ENCODE assay signal across 8 cellular contexts in the genomic region with DNA sequence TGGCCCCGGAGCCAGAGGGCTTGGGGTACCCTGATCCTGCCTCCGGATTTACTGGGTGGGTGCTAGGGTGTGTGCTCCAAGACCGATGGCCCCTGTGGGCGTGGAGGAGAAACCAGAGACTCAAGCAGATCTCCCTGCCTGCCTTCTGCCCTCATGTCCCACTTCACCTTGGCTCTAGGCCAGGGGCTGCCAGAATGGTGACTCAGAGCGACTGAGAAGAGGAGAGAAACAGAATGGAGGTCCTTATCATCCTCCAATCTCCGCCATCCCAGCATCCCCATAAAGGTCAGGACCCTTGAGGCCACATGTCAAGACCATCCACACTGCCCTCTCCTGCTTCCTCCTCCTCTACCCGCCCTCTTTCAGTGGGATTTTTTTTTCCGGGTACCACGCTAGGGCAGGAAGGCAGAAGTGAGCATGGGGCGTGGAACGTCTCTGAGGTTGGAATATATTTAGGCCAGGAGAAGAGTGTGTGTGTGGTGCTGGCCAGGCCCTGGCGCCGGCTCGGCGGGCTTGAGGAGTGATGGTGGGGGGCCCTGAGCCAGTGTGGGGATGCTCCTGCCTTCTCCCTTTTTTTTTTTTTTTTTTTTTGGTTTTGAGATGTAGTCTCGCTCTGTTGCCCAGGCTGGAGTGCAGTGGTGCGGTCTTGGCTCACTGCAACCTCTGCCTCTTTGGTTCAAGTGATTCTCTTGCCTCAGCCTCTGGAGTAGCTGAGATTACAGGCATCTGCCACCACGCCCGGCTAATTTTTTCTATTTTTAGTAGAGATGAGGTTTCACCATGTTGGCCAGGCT. TPM values are rescaled to one million over a fixed set of nuclear protein-coding genes. Genes with fewer than 3 reads are reported as not detected.
A peak's percentile ranks its signal among the peaks of the same experiment; 100 is the strongest.
DNase-seq lines count a peak whose midpoint lies in the region; ATAC-seq and TF ChIP-seq lines count a peak whose summit lies in the region.

No MANE protein-coding gene starts in this region.

- H3K9me3 ChIP-seq in colonic mucosa: no peaks in the 10 kb centered on the region

- peak overlapping the region; percentile 35 to 63 for H3K9ac ChIP-seq in colonic mucosa (ENCODE audit: low read depth in 2 of 2, low read length in 2 of 2)

- peak overlapping the region; percentile 76 for H3K4me3 Mint-ChIP-seq in activated CD4-positive, alpha-beta T cell treated with anti-CD3 and anti-CD28 coated beads, Interleukin-2, amount 10 ng/mL, durations not matched to agents 7 days and 5 days
- H3K4me3 Mint-ChIP-seq in stimulated activated effector memory CD8-positive, alpha-beta T cell treated with anti-CD3 and anti-CD28 coated beads, Interleukin-12 subunit alpha, Interleukin-12 subunit beta, amount 100 ng/mL, for 72 hours: peak overlapping the region; percentile 81

- H3K27me3 ChIP-seq in colonic mucosa: no peaks in the 10 kb centered on the region

- CTCF ChIA-PET in activated CD4-positive, alpha-beta T cell treated with anti-CD3 and anti-CD28 coated beads, Interleukin-2, amount 10 ng/mL, durations not matched to agents 7 days and 5 days (lab: Charles Lee): no interaction called here

- H3K9me3 Mint-ChIP-seq in activated CD4-positive, alpha-beta T cell treated with anti-CD3 and anti-CD28 coated beads, Interleukin-2, amount 10 ng/mL, durations not matched to agents 7 days and 5 days: no peaks in the 10 kb centered on the region
- H3K9me3 Mint-ChIP-seq in stimulated activated effector memory CD8-positive, alpha-beta T cell treated with anti-CD3 and anti-CD28 coated beads, Interleukin-12 subunit alpha, Interleukin-12 subunit beta, amount 100 ng/mL, for 72 hours: no peaks in the 10 kb centered on the region

- ATAC-seq in stimulated activated effector memory CD8-positive, alpha-beta T cell treated with anti-CD3 and anti-CD28 coated beads, Interleukin-12 subunit alpha, Interleukin-12 subunit beta, amount 100 ng/mL, for 72 hours: peak; percentile 38
- ATAC-seq in esophagus mucosa: no peak

- peaks cover 29% of the 10 kb centered on the region for H3K4me1 ChIP-seq in colonic mucosa

- no peaks in the 10 kb centered on the region for H3K27me3 Mint-ChIP-seq in activated CD4-positive, alpha-beta T cell treated with anti-CD3 and anti-CD28 coated beads, Interleukin-2, amount 10 ng/mL, durations not matched to agents 7 days and 5 days

- H3K4me3 ChIP-seq in colonic mucosa: no peak overlapping the region

- intact Hi-C loops in colonic mucosa (cut with DNase I): no loop called here

- peak overlapping the region; percentile 98 for H3K27ac Mint-ChIP-seq in activated CD4-positive, alpha-beta T cell treated with anti-CD3 and anti-CD28 coated beads, Interleukin-2, amount 10 ng/mL, durations not matched to agents 7 days and 5 days
- H3K27ac Mint-ChIP-seq in stimulated activated effector memory CD8-positive, alpha-beta T cell treated with anti-CD3 and anti-CD28 coated beads, Interleukin-12 subunit alpha, Interleukin-12 subunit beta, amount 100 ng/mL, for 72 hours: peak overlapping the region; percentile 98

- peaks cover 63% of the 10 kb centered on the region for H3K4me1 Mint-ChIP-seq in activated CD4-positive, alpha-beta T cell treated with anti-CD3 and anti-CD28 coated beads, Interleukin-2, amount 10 ng/mL, durations not matched to agents 7 days and 5 days
- peaks cover 54% of the 10 kb centered on the region for H3K4me1 Mint-ChIP-seq in stimulated activated effector memory CD8-positive, alpha-beta T cell treated with anti-CD3 and anti-CD28 coated beads, Interleukin-12 subunit alpha, Interleukin-12 subunit beta, amount 100 ng/mL, for 72 hours

- H3K36me3 Mint-ChIP-seq in activated CD4-positive, alpha-beta T cell treated with anti-CD3 and anti-CD28 coated beads, Interleukin-2, amount 10 ng/mL, durations not matched to agents 7 days and 5 days (ENCODE audit: low read depth): peaks cover 30% of the 10 kb centered on the region
- peaks cover 7% of the 10 kb centered on the region for H3K36me3 Mint-ChIP-seq in stimulated activated effector memory CD8-positive, alpha-beta T cell treated with anti-CD3 and anti-CD28 coated beads, Interleukin-12 subunit alpha, Interleukin-12 subunit beta, amount 100 ng/mL, for 72 hours

- POLR2A ChIA-PET in activated CD4-positive, alpha-beta T cell treated with anti-CD3 and anti-CD28 coated beads, Interleukin-2, amount 10 ng/mL, durations not matched to agents 7 days and 5 days (lab: Charles Lee): no interaction called here

- TF ChIP-seq CTCF in colonic mucosa (IDR thresholded peaks at IDR 0.05): no peak

- H3K27ac ChIP-seq in colonic mucosa: peak overlapping the region; percentile 60

- H3K36me3 ChIP-seq in colonic mucosa: no peaks in the 10 kb centered on the region

- DNase-seq in DMS 273 treated with DMSO at 0.1 percent for 48 hours (lab: John Stamatoyannopoulos, UW) (peak; percentile 41), MV-4-11 (lab: John Stamatoyannopoulos, UW) (peak; percentile 77), colonic mucosa (peak; percentile 92), mesenteric fat pad (ENCODE audit: low spot score) (peak; percentile 93), middle frontal gyrus (ENCODE audit: extremely low spot score, low spot score) (no peak)
- DNase-seq in activated CD4-positive, alpha-beta T cell treated with anti-CD3 and anti-CD28 coated beads, Interleukin-2, amount 10 ng/mL, durations not matched to agents 7 days and 5 days: peak; percentile 68
- DNase-seq in stimulated activated effector memory CD8-positive, alpha-beta T cell treated with anti-CD3 and anti-CD28 coated beads, Interleukin-12 subunit alpha, Interleukin-12 subunit beta, amount 100 ng/mL, for 72 hours (ENCODE audit: low spot score in 2 of 2): peak; percentile 56 to 80

RNA-seq across cellular contexts. Expression of a gene that starts 22.3 kb away (rescaled TPM):
- total RNA-seq in activated CD4-positive, alpha-beta T cell treated with anti-CD3 and anti-CD28 coated beads, Interleukin-2, amount 10 ng/mL, durations not matched to agents 7 days and 5 days: 100 to 1,000 TPM; 167 to 188 TPM
- total RNA-seq in colonic mucosa (100 to 1,000 TPM in 1 of 2 donors, 10 to 100 TPM in 1; 83.4 to 116 TPM), mesenteric fat pad (229 TPM), esophagus mucosa (97.7 TPM)

RNA-seq across cellular contexts. Expression of a gene that starts 22.4 kb away (rescaled TPM):
- 10 to 100 TPM; 62.3 to 65.0 TPM for total RNA-seq in activated CD4-positive, alpha-beta T cell treated with anti-CD3 and anti-CD28 coated beads, Interleukin-2, amount 10 ng/mL, durations not matched to agents 7 days and 5 days
- total RNA-seq in colonic mucosa: 10 to 100 TPM; 51.0 to 78.2 TPM
- 45.4 TPM for total RNA-seq in mesenteric fat pad
- total RNA-seq in esophagus mucosa: 46.0 TPM

RNA-seq across cellular contexts. Expression of a gene that starts 54.5 kb away (rescaled TPM):
- 10 to 100 TPM; 57.8 to 63.8 TPM for total RNA-seq in activated CD4-positive, alpha-beta T cell treated with anti-CD3 and anti-CD28 coated beads, Interleukin-2, amount 10 ng/mL, durations not matched to agents 7 days and 5 days
- total RNA-seq in colonic mucosa (100 to 1,000 TPM in 1 of 2 donors, 10 to 100 TPM in 1; 56.7 to 119 TPM), mesenteric fat pad (45.2 TPM), esophagus mucosa (40.0 TPM)

RNA-seq across cellular contexts. Expression of a gene that starts 56.0 kb away (rescaled TPM):
- total RNA-seq in activated CD4-positive, alpha-beta T cell treated with anti-CD3 and anti-CD28 coated beads, Interleukin-2, amount 10 ng/mL, durations not matched to agents 7 days and 5 days: 10 to 100 TPM; 44.7 to 58.3 TPM
- total RNA-seq in colonic mucosa (10 to 100 TPM; 17.5 to 40.1 TPM), mesenteric fat pad (33.2 TPM), esophagus mucosa (23.8 TPM)
